ENCODE assay signal across 25 cellular contexts in genomic region chr1:66250075-66250474, GRCh38.
A peak's percentile ranks its signal among the peaks of the same experiment; 100 is the strongest.
DNase-seq lines count a peak whose midpoint lies in the region; ATAC-seq and TF ChIP-seq lines count a peak whose summit lies in the region.
"Had no signal": no experiment of that assay in that cellular context is flagged by ENCODE, and none has a peak within 500 bp of the region (broad histone marks: within the 10 kb centered on the region; RNA-seq: fewer than 3 reads in every experiment).

No MANE protein-coding gene starts in this region.

- no peak overlapping the region for H2BK5ac ChIP-seq in trophoblast cell (ENCODE audit: low read depth, low read length, poor library complexity)

- TF ChIP-seq RAD21 in HCT116 (IDR thresholded peaks at IDR 0.05; ENCODE audit: low read depth), result no peak

- no peak overlapping the region for H3K23ac ChIP-seq in trophoblast cell (ENCODE audit: low read length)

- no peaks in the 10 kb centered on the region for H3K9me3 Mint-ChIP-seq in activated T-helper 17 cell treated with anti-CD3 and anti-CD28 coated beads, Interleukin-2, amount 50 U/mL, for 72 hours
- H3K9me3 Mint-ChIP-seq: GM23338 had no signal

- TF ChIP-seq CTCF in HCT116 (IDR thresholded peaks at IDR 0.05 in 2 of 3, conservative IDR thresholded peaks at IDR 0.05 in 1 of 3; ENCODE audit: borderline replicate concordance in 1 of 3, insufficient read depth in 1 of 3, low read depth in 2 of 3, low read length in 2 of 3) (no peak), dorsolateral prefrontal cortex (IDR thresholded peaks at IDR 0.05 in 54 of 56, conservative IDR thresholded peaks at IDR 0.05 in 2 of 56; ENCODE audit: low read depth in 1 of 56, partially characterized antibody in 56 of 56) (no peak)

- no peak overlapping the region for H3K4me3 Mint-ChIP-seq in activated T-helper 17 cell treated with anti-CD3 and anti-CD28 coated beads, Interleukin-2, amount 50 U/mL, for 72 hours
- H3K4me3 Mint-ChIP-seq: GM23338 had no signal

- no peaks in the 10 kb centered on the region for H3K27me3 Mint-ChIP-seq in activated T-helper 17 cell treated with anti-CD3 and anti-CD28 coated beads, Interleukin-2, amount 50 U/mL, for 72 hours

- RAD21 ChIA-PET in HCT116 (lab: Charles Lee; ENCODE audit: low non-redundant PET in 1 of 2, low total read pairs in 2 of 2, uncharacterized antibody in 2 of 2, unreplicated experiment in 2 of 2), result interaction anchor here in 1 of 2 experiments (4.5 kb wide), 1 partner anchor 195 kb away, joined by 23 read pairs; no protein-coding TSS in a partner anchor

- peaks cover 3% of the 10 kb centered on the region for H3K79me1 ChIP-seq in trophoblast cell (ENCODE audit: low read length)

- peak overlapping the region; percentile 46 for H2BK120ac ChIP-seq in trophoblast cell (ENCODE audit: insufficient read depth, low read length, poor library complexity)

- H3K36me3 ChIP-seq in ACC112 (ENCODE audit: insufficient read depth, low read length) (no peaks in the 10 kb centered on the region), HCT116 (ENCODE audit: control insufficient read depth in 1 of 2, insufficient read depth in 2 of 2, low read length in 2 of 2) (no peaks in the 10 kb centered on the region), trophoblast cell (ENCODE audit: control insufficient read depth in 1 of 2, insufficient read depth in 2 of 2, low read length in 2 of 2) (no peaks in the 10 kb centered on the region)
- H3K36me3 ChIP-seq: HAP-1 had no signal

- H3K4me3 ChIP-seq in ACC112 (ENCODE audit: low read depth, low read length) (no peak overlapping the region), HCT116 (replicated peaks in 1 of 2; ENCODE audit: low read depth in 1 of 2, low read length in 2 of 2) (no peak overlapping the region), trophoblast cell (ENCODE audit: low read depth, low read length) (no peak overlapping the region), dorsolateral prefrontal cortex (no peak overlapping the region)
- H3K4me3 ChIP-seq: GM12878, GM23338, HAP-1 had no signal

- intact Hi-C loops in HCT116 (cut with micrococcal nuclease), result no loop called here
- intact Hi-C loops in dorsolateral prefrontal cortex (cut with DNase I), result loop anchor here in 1 of 2 donors (10.0 kb wide), 1 partner anchor 475 kb away; no protein-coding TSS in a partner anchor

- no peak overlapping the region for H4K8ac ChIP-seq in trophoblast cell (ENCODE audit: low read depth, low read length)

- peak overlapping the region; percentile 35 for H3K27ac Mint-ChIP-seq in activated T-helper 17 cell treated with anti-CD3 and anti-CD28 coated beads, Interleukin-2, amount 50 U/mL, for 72 hours
- H3K27ac Mint-ChIP-seq: GM23338 had no signal

- CTCF ChIA-PET in HCT116 (lab: Charles Lee), result interaction anchor here (0.9 to 10.2 kb wide), 2 partner anchors 195 to 201 kb away, joined by 3 to 122 read pairs; no protein-coding TSS in a partner anchor

- WGBS in trophoblast cell (ENCODE audit: extremely low coverage, insufficient coverage, insufficient read length), result no CpG with 5 or more reads among the region's 3 CpGs

- H3K4me2 ChIP-seq in HCT116 (ENCODE audit: low read length) (no peak overlapping the region), trophoblast cell (ENCODE audit: low read length) (no peak overlapping the region)
- H3K4me2 ChIP-seq: GM23338, SK-N-SH had no signal

- H3K9me3 ChIP-seq in HCT116 (ENCODE audit: control insufficient read depth in 1 of 2, insufficient read depth in 1 of 2, low read depth in 1 of 2, low read length in 2 of 2) (no peaks in the 10 kb centered on the region), trophoblast cell (ENCODE audit: insufficient read depth, low read depth, low read length) (no peaks in the 10 kb centered on the region)
- H3K9me3 ChIP-seq: HAP-1, SK-N-SH had no signal

- no peak overlapping the region for H4K12ac ChIP-seq in trophoblast cell (ENCODE audit: low read depth, low read length)

- H3K4me1 Mint-ChIP-seq in activated T-helper 17 cell treated with anti-CD3 and anti-CD28 coated beads, Interleukin-2, amount 50 U/mL, for 72 hours, result peaks cover 45% of the 10 kb centered on the region

- peak overlapping the region; percentile 16; the same call in 1 of the 2 replicates for H3K27ac ChIP-seq in ACC112 (ENCODE audit: low read depth, low read length)
- no peak overlapping the region for H3K27ac ChIP-seq in HCT116 (ENCODE audit: low read depth, low read length)
- H3K27ac ChIP-seq in trophoblast cell (ENCODE audit: low read depth, low read length), result no peak overlapping the region
- peak overlapping the region in 22 of 59 donors; percentile 0 to 96 (median 54) for H3K27ac ChIP-seq in dorsolateral prefrontal cortex
- H3K27ac ChIP-seq: HL-60 had no signal

- H3K18ac ChIP-seq in trophoblast cell (ENCODE audit: low read length), result no peak overlapping the region

- no peak for DNase-seq in HCT116 (ENCODE audit: low read depth, low spot score)
- DNase-seq in trophoblast cell, result no peak
- no peak for DNase-seq in dorsolateral prefrontal cortex
- no peak for DNase-seq in DMS153 (lab: John Stamatoyannopoulos, UW)
- DNase-seq: CD4-positive, alpha-beta memory T cell; COR-L47; DMS79; EL; GDM1; NCI-H1092 treated with DMSO at 0.1 percent for 48 hours; NCI-H1436; NCI-H187; NCI-H2107; NCI-H524 treated with DMSO at 0.1 percent for 48 hours; NCI-H774; SIG-M5; SK-N-SH had no signal

- no peak for TF ChIP-seq POLR2A in HCT116 (IDR thresholded peaks at IDR 0.05; ENCODE audit: borderline replicate concordance, extremely low read depth, insufficient read depth, insufficient read length)

- ATAC-seq in HCT116 (no peak), HG03108 (IDR thresholded peaks at IDR 0.05; ENCODE audit: unreplicated experiment) (no peak), HG02884 (IDR thresholded peaks at IDR 0.05; ENCODE audit: unreplicated experiment) (no peak)
- no peak for ATAC-seq in activated T-helper 17 cell treated with anti-CD3 and anti-CD28 coated beads, Interleukin-2, amount 50 U/mL, for 72 hours (replicated peaks)
- ATAC-seq: GM12878, GM23338 had no signal

- POLR2A ChIA-PET in HCT116 (lab: Charles Lee), result interaction anchor here (1.5 kb wide), 1 partner anchor 196 kb away, joined by 4 read pairs; no protein-coding TSS in a partner anchor

- no peaks in the 10 kb centered on the region for H3K4me1 ChIP-seq in ACC112 (ENCODE audit: control insufficient read depth, insufficient read depth, low read length, unreplicated experiment)
- peaks cover 13 to 30% of the 10 kb centered on the region in 2 experiments for H3K4me1 ChIP-seq in HCT116 (ENCODE audit: control insufficient read depth in 1 of 2, insufficient read depth in 2 of 2, low read length in 2 of 2)
- no peaks in the 10 kb centered on the region for H3K4me1 ChIP-seq in trophoblast cell (ENCODE audit: control insufficient read depth in 1 of 2, insufficient read depth in 2 of 2, low read length in 2 of 2)
- H3K4me1 ChIP-seq: HAP-1 had no signal

- H3K27me3 ChIP-seq in ACC112 (ENCODE audit: insufficient read depth, low read length), result no peaks in the 10 kb centered on the region
- no peaks in the 10 kb centered on the region for H3K27me3 ChIP-seq in HCT116 (ENCODE audit: insufficient read depth, low read length)
- no peaks in the 10 kb centered on the region for H3K27me3 ChIP-seq in trophoblast cell (ENCODE audit: insufficient read depth, low read length)
- H3K27me3 ChIP-seq in dorsolateral prefrontal cortex, result no peaks in the 10 kb centered on the region

- H2AFZ ChIP-seq in ACC112 (ENCODE audit: low read length, unreplicated experiment) (no peak overlapping the region), HCT116 (ENCODE audit: low read depth, low read length, poor library complexity, severe bottlenecking) (peak overlapping the region; percentile 47), trophoblast cell (ENCODE audit: insufficient read depth, low read length, poor library complexity) (no peak overlapping the region)

- H3K36me3 Mint-ChIP-seq in activated T-helper 17 cell treated with anti-CD3 and anti-CD28 coated beads, Interleukin-2, amount 50 U/mL, for 72 hours (ENCODE audit: low read depth), result no peaks in the 10 kb centered on the region
- H3K36me3 Mint-ChIP-seq: CD4-positive, alpha-beta memory T cell had no signal

- H3K9me2 ChIP-seq in HCT116 (ENCODE audit: insufficient read depth), result no peaks in the 10 kb centered on the region
- H3K9me2 ChIP-seq: SK-N-SH had no signal

- no peak overlapping the region for H3K14ac ChIP-seq in trophoblast cell (ENCODE audit: low read length)

- H4K91ac ChIP-seq in trophoblast cell (ENCODE audit: low read depth, low read length), result no peak overlapping the region

- no peaks in the 10 kb centered on the region for H4K20me1 ChIP-seq in HCT116 (ENCODE audit: insufficient read depth)

- no peaks in the 10 kb centered on the region for H3K79me2 ChIP-seq in ACC112 (ENCODE audit: control insufficient read depth, insufficient read depth, low read length, unreplicated experiment)
- no peaks in the 10 kb centered on the region for H3K79me2 ChIP-seq in HCT116 (ENCODE audit: insufficient read depth, low read length)
- no peaks in the 10 kb centered on the region for H3K79me2 ChIP-seq in trophoblast cell (ENCODE audit: control insufficient read depth, insufficient read depth, low read length, poor library complexity)

- no peak overlapping the region for H2AK5ac ChIP-seq in trophoblast cell (ENCODE audit: low read length)

- no TSS peak for BruUV-seq in HCT116 (replicated peaks; lab: Mats Ljungman, UMichigan)

- H3K4ac ChIP-seq in trophoblast cell (ENCODE audit: low read depth, low read length), result no peak overlapping the region

- H3K9ac ChIP-seq in HCT116 (ENCODE audit: low read length) (no peak overlapping the region), trophoblast cell (ENCODE audit: low read length) (no peak overlapping the region)
- H3K9ac ChIP-seq: SK-N-SH had no signal

- H2BK12ac ChIP-seq in trophoblast cell (ENCODE audit: low read length), result peak overlapping the region; percentile 71

TF ChIP-seq in HCT116, 20 proteins besides CTCF, POLR2A, EP300 and RAD21 (continues in another document):
- no peak for TF ChIP-seq FOSL1 (IDR thresholded peaks at IDR 0.05; ENCODE audit: low read depth)
- no peak for TF ChIP-seq TCF7L2 (IDR thresholded peaks at IDR 0.05; ENCODE audit: borderline replicate concordance, extremely low read depth, insufficient read depth, insufficient read length)
- no peak for TF ChIP-seq EZH2phosphoT487 (IDR thresholded peaks at IDR 0.05; ENCODE audit: borderline replicate concordance)
- TF ChIP-seq ATF3 (IDR thresholded peaks at IDR 0.05), result no peak
- TF ChIP-seq CEBPB (IDR thresholded peaks at IDR 0.05; ENCODE audit: low read depth), result no peak
- TF ChIP-seq POLR2AphosphoS5 (IDR thresholded peaks at IDR 0.05; ENCODE audit: low read depth, low read length), result no peak
- no peak for TF ChIP-seq JUND (IDR thresholded peaks at IDR 0.05)
